Comparison of ENCODE assay signal across 1 cellular context in genomic region chr6:93424303-93425064, GRCh38.
TF ChIP-seq lines count a peak whose summit lies in the region.

No MANE protein-coding gene starts in this region.

TF ChIP-seq in Ishikawa, 13 proteins besides CTCF, POLR2A, EP300 and RAD21 (continued from another document):
- TF ChIP-seq, protein P1, sequence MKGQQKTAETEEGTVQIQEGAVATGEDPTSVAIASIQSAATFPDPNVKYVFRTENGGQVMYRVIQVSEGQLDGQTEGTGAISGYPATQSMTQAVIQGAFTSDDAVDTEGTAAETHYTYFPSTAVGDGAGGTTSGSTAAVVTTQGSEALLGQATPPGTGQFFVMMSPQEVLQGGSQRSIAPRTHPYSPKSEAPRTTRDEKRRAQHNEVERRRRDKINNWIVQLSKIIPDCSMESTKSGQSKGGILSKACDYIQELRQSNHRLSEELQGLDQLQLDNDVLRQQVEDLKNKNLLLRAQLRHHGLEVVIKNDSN (IDR thresholded peaks at IDR 0.05) = no peak
- TF ChIP-seq YY1 (IDR thresholded peaks at IDR 0.05; ENCODE audit: low read depth) = no peak
- TF ChIP-seq CREB1 (IDR thresholded peaks at IDR 0.05; ENCODE audit: low read depth) = no peak
- TF ChIP-seq TEAD4 (IDR thresholded peaks at IDR 0.05) = peak; percentile 30; the same call in 1 of the 2 replicates
